ENCODE assay signal across 1 cellular context in genomic region chr14:20179218-20179617, GRCh38.
TF ChIP-seq lines count a peak whose summit lies in the region.

No MANE protein-coding gene starts in this region.

TF ChIP-seq in K562, 482 proteins besides CTCF, POLR2A, EP300 and RAD21:
- TF ChIP-seq MXD1 (CRISPR knock-in tag; IDR thresholded peaks at IDR 0.05; ENCODE audit: borderline replicate concordance, poor library complexity, severe bottlenecking) (no peak), DMBX1 (CRISPR knock-in tag; IDR thresholded peaks at IDR 0.05; ENCODE audit: borderline replicate concordance) (0 out of 2 replicates have a peak, but pooled peaks have one; percentile 41), IRF9 (tag; IDR thresholded peaks at IDR 0.05) (no peak), SPI1 (IDR thresholded peaks at IDR 0.05; ENCODE audit: borderline replicate concordance, low read depth, low read length) (peak; percentile 41; the same call in 1 of the 2 replicates), NCOA1 (IDR thresholded peaks at IDR 0.05; ENCODE audit: low read depth) (no peak), CHD4 (IDR thresholded peaks at IDR 0.05; ENCODE audit: insufficient read depth, insufficient replicate concordance, low read depth, low read length, poor library complexity, severe bottlenecking) (no peak), U2AF1 (optimal IDR thresholded peaks at IDR 0.05; ENCODE audit: low read depth, low read length) (no peak), ZNF175 (CRISPR knock-in tag; IDR thresholded peaks at IDR 0.05; ENCODE audit: low read depth) (no peak), POLR2AphosphoS5 (IDR thresholded peaks at IDR 0.05; ENCODE audit: control insufficient read depth, insufficient read depth, low read depth, low read length) (no peak), GATA2 (CRISPR knock-in tag; IDR thresholded peaks at IDR 0.05) (no peak), OTX1 (CRISPR knock-in tag; IDR thresholded peaks at IDR 0.05) (no peak), SMAD4 (CRISPR knock-in tag; conservative IDR thresholded peaks at IDR 0.05) (peak; percentile 43), MTA3 (IDR thresholded peaks at IDR 0.05; ENCODE audit: borderline replicate concordance) (no peak), ZNF830 (CRISPR knock-in tag; IDR thresholded peaks at IDR 0.05) (no peak), JUND (IDR thresholded peaks at IDR 0.05; ENCODE audit: borderline replicate concordance, low read depth, low read length) (no peak), JUND (tag; IDR thresholded peaks at IDR 0.05; ENCODE audit: borderline replicate concordance, low read depth, low read length) (no peak), KLF6 (CRISPR knock-in tag; IDR thresholded peaks at IDR 0.05; ENCODE audit: borderline replicate concordance) (0 out of 2 replicates have a peak, but pooled peaks have one; percentile 28), ZNF740 (CRISPR knock-in tag; IDR thresholded peaks at IDR 0.05) (no peak), ZNF740 (tag; IDR thresholded peaks at IDR 0.05) (0 out of 4 replicates have a peak, but pooled peaks of 1 of the 2 experiments have one; percentile 29)
- TF ChIP-seq, protein P1, sequence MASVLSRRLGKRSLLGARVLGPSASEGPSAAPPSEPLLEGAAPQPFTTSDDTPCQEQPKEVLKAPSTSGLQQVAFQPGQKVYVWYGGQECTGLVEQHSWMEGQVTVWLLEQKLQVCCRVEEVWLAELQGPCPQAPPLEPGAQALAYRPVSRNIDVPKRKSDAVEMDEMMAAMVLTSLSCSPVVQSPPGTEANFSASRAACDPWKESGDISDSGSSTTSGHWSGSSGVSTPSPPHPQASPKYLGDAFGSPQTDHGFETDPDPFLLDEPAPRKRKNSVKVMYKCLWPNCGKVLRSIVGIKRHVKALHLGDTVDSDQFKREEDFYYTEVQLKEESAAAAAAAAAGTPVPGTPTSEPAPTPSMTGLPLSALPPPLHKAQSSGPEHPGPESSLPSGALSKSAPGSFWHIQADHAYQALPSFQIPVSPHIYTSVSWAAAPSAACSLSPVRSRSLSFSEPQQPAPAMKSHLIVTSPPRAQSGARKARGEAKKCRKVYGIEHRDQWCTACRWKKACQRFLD (CRISPR knock-in tag; IDR thresholded peaks at IDR 0.05), result no peak
- TF ChIP-seq, protein P2, sequence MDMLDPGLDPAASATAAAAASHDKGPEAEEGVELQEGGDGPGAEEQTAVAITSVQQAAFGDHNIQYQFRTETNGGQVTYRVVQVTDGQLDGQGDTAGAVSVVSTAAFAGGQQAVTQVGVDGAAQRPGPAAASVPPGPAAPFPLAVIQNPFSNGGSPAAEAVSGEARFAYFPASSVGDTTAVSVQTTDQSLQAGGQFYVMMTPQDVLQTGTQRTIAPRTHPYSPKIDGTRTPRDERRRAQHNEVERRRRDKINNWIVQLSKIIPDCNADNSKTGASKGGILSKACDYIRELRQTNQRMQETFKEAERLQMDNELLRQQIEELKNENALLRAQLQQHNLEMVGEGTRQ (CRISPR knock-in tag; IDR thresholded peaks at IDR 0.05), result no peak
- TF ChIP-seq, protein P3, sequence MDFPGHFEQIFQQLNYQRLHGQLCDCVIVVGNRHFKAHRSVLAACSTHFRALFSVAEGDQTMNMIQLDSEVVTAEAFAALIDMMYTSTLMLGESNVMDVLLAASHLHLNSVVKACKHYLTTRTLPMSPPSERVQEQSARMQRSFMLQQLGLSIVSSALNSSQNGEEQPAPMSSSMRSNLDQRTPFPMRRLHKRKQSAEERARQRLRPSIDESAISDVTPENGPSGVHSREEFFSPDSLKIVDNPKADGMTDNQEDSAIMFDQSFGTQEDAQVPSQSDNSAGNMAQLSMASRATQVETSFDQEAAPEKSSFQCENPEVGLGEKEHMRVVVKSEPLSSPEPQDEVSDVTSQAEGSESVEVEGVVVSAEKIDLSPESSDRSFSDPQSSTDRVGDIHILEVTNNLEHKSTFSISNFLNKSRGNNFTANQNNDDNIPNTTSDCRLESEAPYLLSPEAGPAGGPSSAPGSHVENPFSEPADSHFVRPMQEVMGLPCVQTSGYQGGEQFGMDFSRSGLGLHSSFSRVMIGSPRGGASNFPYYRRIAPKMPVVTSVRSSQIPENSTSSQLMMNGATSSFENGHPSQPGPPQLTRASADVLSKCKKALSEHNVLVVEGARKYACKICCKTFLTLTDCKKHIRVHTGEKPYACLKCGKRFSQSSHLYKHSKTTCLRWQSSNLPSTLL (IDR thresholded peaks at IDR 0.05), result no peak
TF ChIP-seq in K562: peak in this region for 5.
